ENCODE assay signal across 8 cellular contexts in genomic region chr3:170359178-170359704, GRCh38. TPM values are rescaled to one million over a fixed set of nuclear protein-coding genes. Genes with fewer than 3 reads are reported as not detected.
DNase-seq lines count a peak whose midpoint lies in the region; ATAC-seq, FAIRE-seq and TF ChIP-seq lines count a peak whose summit lies in the region.

No MANE protein-coding gene starts in this region.

- no peak for FAIRE-seq in urothelium cell line (lab: Jason Lieb, UNC)

- CTCF ChIA-PET in A673 (lab: Charles Lee), result no interaction called here

- intact Hi-C loops in A673 (cut with micrococcal nuclease; ENCODE audit: unreplicated experiment), result loop anchor here (5.0 kb wide), 1 partner anchor 137 kb away; the partner anchor contains the start of gene PRKCI

- H3K36me3 ChIP-seq in A673 (ENCODE audit: insufficient read depth, low read length, poor library complexity, severe bottlenecking) (peaks cover 8% of the 10 kb centered on the region), mucosa of rectum (ENCODE audit: control insufficient read depth in 2 of 2, insufficient read depth in 2 of 2, low read length in 2 of 2) (peaks cover 0 to 13% of the 10 kb centered on the region in 2 donors)

- no peaks in the 10 kb centered on the region for H3K9me3 Mint-ChIP-seq in HFFc6

- H3K27me3 Mint-ChIP-seq in HFFc6 (ENCODE audit: insufficient read depth), result no peaks in the 10 kb centered on the region; the same call in 1 of the 2 replicates

- H3K27ac ChIP-seq in A673 (ENCODE audit: low read depth, low read length, poor library complexity, severe bottlenecking) (peak overlapping the region; percentile 96), mucosa of rectum (ENCODE audit: low read depth in 2 of 2, low read length in 2 of 2) (no peak overlapping the region)

- peaks cover 78% of the 10 kb centered on the region for H3K4me1 Mint-ChIP-seq in HFFc6 (ENCODE audit: low read depth)

- H3K4me3 ChIP-seq in A673 (ENCODE audit: low read depth, low read length, poor library complexity, severe bottlenecking) (peak overlapping the region; percentile 96), cardiac fibroblast (replicated peaks in 1 of 2; ENCODE audit: low read depth in 2 of 2, low read length in 2 of 2) (peak overlapping the region; percentile 70 to 90), mucosa of rectum (ENCODE audit: low read length in 2 of 2) (peak overlapping the region; percentile 79 to 81)

- TF ChIP-seq CTCF in A673 (conservative IDR thresholded peaks at IDR 0.05; ENCODE audit: low read depth, low read length) (no peak), HFFc6 (IDR thresholded peaks at IDR 0.05) (no peak), cardiac fibroblast (IDR thresholded peaks at IDR 0.05; ENCODE audit: low read depth, low read length) (no peak)

- H3K27ac Mint-ChIP-seq in HFFc6, result peak overlapping the region; percentile 91

- H3K4me1 ChIP-seq in A673 (ENCODE audit: insufficient read depth, low read length, poor library complexity, severe bottlenecking) (peaks cover 33% of the 10 kb centered on the region), mucosa of rectum (ENCODE audit: control insufficient read depth in 2 of 2, insufficient read depth in 2 of 2, low read length in 2 of 2) (peaks cover 12 to 22% of the 10 kb centered on the region in 2 donors)

- no peak for ATAC-seq in HG02884 (IDR thresholded peaks at IDR 0.05; ENCODE audit: unreplicated experiment)

- peaks cover 35% of the 10 kb centered on the region for H3K36me3 Mint-ChIP-seq in HFFc6 (ENCODE audit: low read depth)

- DNase-seq in A673 (ENCODE audit: low spot score), result no peak
- DNase-seq in HFFc6, result no peak
- DNase-seq in cardiac fibroblast (ENCODE audit: low read depth in 2 of 2), result peak in 1 of 2 donors; percentile 12
- no peak for DNase-seq in urothelium cell line (ENCODE audit: low spot score)
- no peak for DNase-seq in superior temporal gyrus (ENCODE audit: extremely low spot score)
- no peak for DNase-seq in D341Med (ENCODE audit: low spot score)

- H3K27me3 ChIP-seq in A673 (replicated peaks; ENCODE audit: insufficient read depth, low read depth, low read length, poor library complexity) (no peaks in the 10 kb centered on the region), mucosa of rectum (ENCODE audit: control insufficient read depth in 2 of 2, insufficient read depth in 2 of 2, low read length in 2 of 2) (no peaks in the 10 kb centered on the region)

- BruUV-seq in A673 (replicated peaks; lab: Mats Ljungman, UMichigan), result no TSS peak

- H3K9ac ChIP-seq in mucosa of rectum (ENCODE audit: low read depth in 1 of 2, low read length in 2 of 2), result no peak overlapping the region

- H3K4me3 Mint-ChIP-seq in HFFc6, result peak overlapping the region; percentile 97

- POLR2A ChIA-PET in A673 (lab: Charles Lee; ENCODE audit: low non-redundant PET), result no interaction called here

- no peaks in the 10 kb centered on the region for H3K9me3 ChIP-seq in A673 (ENCODE audit: low read depth, low read length, poor library complexity, severe bottlenecking)
- H3K9me3 ChIP-seq in mucosa of rectum (ENCODE audit: control insufficient read depth in 2 of 2, low read length in 2 of 2), result no peaks in the 10 kb centered on the region

RNA-seq across cellular contexts. Expression of gene SKIL, which starts 1.7 kb away (rescaled TPM):
- total RNA-seq in A673 (2021), result 43.2 and 47.9 TPM in 2 replicates
- total RNA-seq in HFFc6 (2021; fragmentation: NEBNext Ultra II Directional; extraction: Animal tissue kit (Norgen Biotek cat#: 25700)), result 10 to 100 TPM; 44.6 to 61.3 (median 49.9) TPM

RNA-seq across cellular contexts. Expression of gene CLDN11, which starts 59.4 kb away (rescaled TPM):
- 0.52 TPM in 1 of 2 replicates, not detected in the other for total RNA-seq in A673 (2021)
- 10 to 100 TPM in 4 of 6 experiments, 1 to 10 TPM in 2; 3.3 to 77.5 (median 66.7) TPM for total RNA-seq in HFFc6 (2021; fragmentation: NEBNext Ultra II Directional; extraction: Animal tissue kit (Norgen Biotek cat#: 25700))
